ENCODE assay signal across 8 cellular contexts in genomic region chr7:99919814-99920618, GRCh38. TPM values are rescaled to one million over a fixed set of nuclear protein-coding genes. Genes with fewer than 3 reads are reported as not detected.
DNase-seq lines count a peak whose midpoint lies in the region; ATAC-seq lines count a peak whose summit lies in the region.

No MANE protein-coding gene starts in this region.

- H3K27ac Mint-ChIP-seq in activated CD8-positive, alpha-beta T cell treated with anti-CD3 and anti-CD28 coated beads, Interleukin-2, amount 10 ng/mL, durations not matched to agents 7 days and 5 days: peak overlapping the region; percentile 98

- peak overlapping the region; percentile 97 for H3K4me3 Mint-ChIP-seq in activated CD8-positive, alpha-beta T cell treated with anti-CD3 and anti-CD28 coated beads, Interleukin-2, amount 10 ng/mL, durations not matched to agents 7 days and 5 days

- peaks cover 4% of the 10 kb centered on the region for H3K27me3 Mint-ChIP-seq in activated CD8-positive, alpha-beta T cell treated with anti-CD3 and anti-CD28 coated beads, Interleukin-2, amount 10 ng/mL, durations not matched to agents 7 days and 5 days (ENCODE audit: low read depth)

- H3K36me3 ChIP-seq in iPS-18a (ENCODE audit: control insufficient read depth, low read depth, low read length): peaks cover 14% of the 10 kb centered on the region
- peaks cover 6 to 19% (median 11%) of the 10 kb centered on the region in 5 donors for H3K36me3 ChIP-seq in subcutaneous abdominal adipose tissue (ENCODE audit: control insufficient read depth in 5 of 5, insufficient read depth in 5 of 5, low read length in 5 of 5)

- H3K27ac ChIP-seq in iPS-18a (ENCODE audit: low read length) (no peak overlapping the region), subcutaneous abdominal adipose tissue (ENCODE audit: low read depth, low read length) (peak overlapping the region; percentile 82)

- H3K9me3 ChIP-seq in iPS-18a (ENCODE audit: control insufficient read depth, low read depth, low read length): peaks cover 4% of the 10 kb centered on the region
- no peaks in the 10 kb centered on the region for H3K9me3 ChIP-seq in subcutaneous abdominal adipose tissue (ENCODE audit: control insufficient read depth in 5 of 5, low read length in 5 of 5)

- DNase-seq in NCI-H748 (lab: John Stamatoyannopoulos, UW; ENCODE audit: unreplicated experiment) (peak; percentile 9), NCI-H748 treated with DMSO at 0.1 percent for 48 hours (lab: John Stamatoyannopoulos, UW) (no peak), posterior vena cava (ENCODE audit: low spot score) (no peak), NCI-H524 (lab: John Stamatoyannopoulos, UW) (no peak)
- no peak for DNase-seq in activated CD8-positive, alpha-beta T cell treated with anti-CD3 and anti-CD28 coated beads, Interleukin-2, amount 10 ng/mL, durations not matched to agents 7 days and 5 days

- H3K9me3 Mint-ChIP-seq in activated CD8-positive, alpha-beta T cell treated with anti-CD3 and anti-CD28 coated beads, Interleukin-2, amount 10 ng/mL, durations not matched to agents 7 days and 5 days (ENCODE audit: insufficient read depth): no peaks in the 10 kb centered on the region

- peaks cover 39% of the 10 kb centered on the region for H3K36me3 Mint-ChIP-seq in activated CD8-positive, alpha-beta T cell treated with anti-CD3 and anti-CD28 coated beads, Interleukin-2, amount 10 ng/mL, durations not matched to agents 7 days and 5 days (ENCODE audit: low read depth)

- CTCF ChIA-PET in activated CD8-positive, alpha-beta T cell treated with anti-CD3 and anti-CD28 coated beads, Interleukin-2, amount 10 ng/mL, durations not matched to agents 7 days and 5 days (lab: Charles Lee): interaction anchor here (1.1 to 10.4 kb wide), 13 partner anchors 9 to 361 kb away, joined by 3 to 168 read pairs (median 9); partner anchors contain the start of genes AZGP1, GJC3 and ZKSCAN1

- POLR2A ChIA-PET in activated CD8-positive, alpha-beta T cell treated with anti-CD3 and anti-CD28 coated beads, Interleukin-2, amount 10 ng/mL, durations not matched to agents 7 days and 5 days (lab: Charles Lee): interaction anchor here (0.6 to 2.4 kb wide), 24 partner anchors 9 to 569 kb away, joined by 3 to 13 read pairs (median 4); partner anchors contain the start of genes GJC3, MBLAC1, MCM7 and ZKSCAN1

- no peak for ATAC-seq in activated CD8-positive, alpha-beta T cell treated with anti-CD3 and anti-CD28 coated beads, Interleukin-2, amount 10 ng/mL, durations not matched to agents 7 days and 5 days
- ATAC-seq in HG03378 (IDR thresholded peaks at IDR 0.05; ENCODE audit: unreplicated experiment): no peak

- H3K9ac ChIP-seq in iPS-18a (ENCODE audit: low read length) (peak overlapping the region; percentile 75), subcutaneous abdominal adipose tissue (ENCODE audit: low read length in 5 of 5) (peak overlapping the region; percentile 66 to 96 (median 94))

- H3K4me1 ChIP-seq in iPS-18a (ENCODE audit: control insufficient read depth, low read depth, low read length): no peaks in the 10 kb centered on the region
- H3K4me1 ChIP-seq in subcutaneous abdominal adipose tissue (ENCODE audit: control insufficient read depth in 5 of 5, insufficient read depth in 5 of 5, low read length in 5 of 5): peaks cover 7 to 42% (median 33%) of the 10 kb centered on the region in 5 donors

- H3K4me3 ChIP-seq in iPS-18a (ENCODE audit: low read length): peak overlapping the region; percentile 81
- peak overlapping the region; percentile 90 to 98 (median 91) for H3K4me3 ChIP-seq in subcutaneous abdominal adipose tissue (ENCODE audit: low read depth in 1 of 5, low read length in 5 of 5)

- H3K4me1 Mint-ChIP-seq in activated CD8-positive, alpha-beta T cell treated with anti-CD3 and anti-CD28 coated beads, Interleukin-2, amount 10 ng/mL, durations not matched to agents 7 days and 5 days (ENCODE audit: low read depth): peaks cover 35% of the 10 kb centered on the region

- H3K27me3 ChIP-seq in iPS-18a (ENCODE audit: control insufficient read depth, insufficient read depth, low read length) (peaks cover 7% of the 10 kb centered on the region), subcutaneous abdominal adipose tissue (ENCODE audit: control insufficient read depth in 5 of 5, insufficient read depth in 4 of 5, low read length in 5 of 5) (no peaks in the 10 kb centered on the region)

- intact Hi-C loops in posterior vena cava (cut with DNase I): loop anchor here in 1 of 2 donors (10.0 kb wide), 1 partner anchor 65 kb away; no protein-coding TSS in a partner anchor

RNA-seq across cellular contexts. Expression of gene TRIM4, which starts 0.7 kb away (rescaled TPM):
- total RNA-seq in activated CD8-positive, alpha-beta T cell treated with anti-CD3 and anti-CD28 coated beads, Interleukin-2, amount 10 ng/mL, durations not matched to agents 7 days and 5 days: 10 to 100 TPM; 26.7 to 28.0 TPM
- 10 to 100 TPM; 14.7 to 22.9 TPM for total RNA-seq in posterior vena cava

RNA-seq across cellular contexts. Expression of gene GJC3, which starts 9.4 kb away (rescaled TPM):
- under 1 TPM in 1 of 2 experiments, not detected in 1; 0.21 TPM for total RNA-seq in activated CD8-positive, alpha-beta T cell treated with anti-CD3 and anti-CD28 coated beads, Interleukin-2, amount 10 ng/mL, durations not matched to agents 7 days and 5 days
- total RNA-seq in posterior vena cava: not detected

RNA-seq across cellular contexts. Expression of gene OR2AE1, which starts 43.2 kb away (rescaled TPM):
- under 1 TPM; 0.42 to 0.60 TPM for total RNA-seq in activated CD8-positive, alpha-beta T cell treated with anti-CD3 and anti-CD28 coated beads, Interleukin-2, amount 10 ng/mL, durations not matched to agents 7 days and 5 days
- total RNA-seq in posterior vena cava: under 1 TPM in 1 of 2 donors, not detected in 1; 0.51 TPM

RNA-seq across cellular contexts. Expression of gene AZGP1, which starts 55.8 kb away (rescaled TPM):
- not detected for total RNA-seq in activated CD8-positive, alpha-beta T cell treated with anti-CD3 and anti-CD28 coated beads, Interleukin-2, amount 10 ng/mL, durations not matched to agents 7 days and 5 days
- total RNA-seq in posterior vena cava: 1 to 10 TPM in 1 of 2 donors, under 1 TPM in 1; 0.33 to 1.2 TPM
